ENCODE assay signal across 19 cellular contexts in the genomic region with DNA sequence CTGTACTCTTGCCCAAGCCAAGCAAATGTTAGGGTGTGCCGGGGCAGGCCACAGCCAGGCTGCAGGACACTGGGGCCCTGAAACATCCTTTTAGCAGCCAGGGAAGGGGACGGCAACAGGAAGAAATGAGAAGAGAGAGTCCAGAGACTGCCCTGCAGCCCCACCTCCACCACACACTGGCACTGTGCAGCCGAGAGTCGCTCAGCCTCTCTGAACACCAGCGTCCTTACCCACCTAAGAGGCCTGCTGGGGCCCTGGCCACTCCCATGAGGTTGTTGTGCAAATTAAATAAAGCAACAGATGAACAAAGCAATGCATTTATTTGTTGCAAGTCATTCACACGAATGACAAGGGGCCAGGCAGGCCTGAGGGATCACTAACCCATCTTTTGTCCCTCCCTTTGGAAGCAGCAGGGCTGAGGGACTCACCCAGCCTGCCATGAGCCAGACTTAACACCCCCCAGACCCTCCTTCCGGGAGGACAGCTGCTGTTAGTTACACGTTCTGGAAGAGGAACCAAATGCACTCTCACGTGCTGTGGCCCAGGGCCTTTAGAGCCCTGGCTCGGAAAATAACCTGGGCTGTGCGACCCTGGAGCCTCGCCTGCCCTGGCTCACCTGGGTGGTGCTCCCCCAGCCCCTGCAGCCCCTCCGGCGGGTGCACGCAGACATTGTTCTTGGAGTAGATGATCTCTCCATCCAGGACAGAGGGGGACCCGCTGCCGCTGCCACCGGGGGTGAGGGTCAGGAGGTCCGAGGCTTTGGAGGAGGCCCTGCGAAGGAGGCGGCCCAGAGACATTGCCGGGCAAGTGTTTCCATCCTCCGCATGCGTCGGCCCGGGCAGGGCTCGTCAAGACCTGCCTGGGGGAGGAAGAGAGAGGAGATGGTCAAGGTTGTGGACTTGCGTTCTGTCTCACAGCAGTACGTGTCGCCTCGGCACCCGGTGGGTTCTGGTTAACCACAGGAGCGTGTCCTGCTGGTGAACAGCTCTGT. TPM values are rescaled to one million over a fixed set of nuclear protein-coding genes. Genes with fewer than 3 reads are reported as not detected.
"Had no signal": no experiment of that assay in that cellular context is flagged by ENCODE, and none has a peak within 500 bp of the region (broad histone marks: within the 10 kb centered on the region; RNA-seq: fewer than 3 reads in every experiment).

No MANE protein-coding gene starts in this region.

- DNase-seq: activated naive CD4-positive, alpha-beta T cell treated with Interleukin-2 at 50 U/mL for 16 hours; activated naive CD8-positive, alpha-beta T cell treated with anti-CD3 and anti-CD28 coated beads, Interleukin-2, amount 10 ng/mL, durations not matched to agents 7 days and 5 days; activated T-cell treated with anti-CD3 and anti-CD28 coated beads, Interleukin-2, amount 50 U/mL, for 1 hour; amniotic stem cell; esophagus squamous epithelium; gastrocnemius medialis; nephron progenitor cell; stimulated activated CD4-positive, alpha-beta T cell treated with anti-CD3 and anti-CD28 coated beads, Interleukin-12 subunit alpha, Interleukin-12 subunit beta, amount 100 ng/mL, for 4 hours; stimulated activated CD4-positive, alpha-beta T cell treated with anti-CD3 and anti-CD28 coated beads, Interleukin-4, amount 100 ng/mL, for 4 hours; stimulated activated naive CD8-positive, alpha-beta T cell treated with anti-CD3 and anti-CD28 coated beads, Interleukin-15, Interleukin-2, amounts not matched to agents 100 U/mL and 50 U/mL, for 24 hours; T-helper 9 cell; upper lobe of right lung had no signal

- H3K27ac Mint-ChIP-seq: activated naive CD8-positive, alpha-beta T cell treated with anti-CD3 and anti-CD28 coated beads, Interleukin-2, amount 10 ng/mL, durations not matched to agents 7 days and 5 days; nephron progenitor cell; WTC11 had no signal

- ATAC-seq: gastrocnemius medialis; heart left ventricle; left cardiac atrium; stimulated activated naive CD8-positive, alpha-beta T cell treated with anti-CD3 and anti-CD28 coated beads, Interleukin-15, Interleukin-2, amounts not matched to agents 100 U/mL and 50 U/mL, for 24 hours; upper lobe of right lung; WTC11 had no signal

- H3K9me3 ChIP-seq: breast epithelium, esophagus squamous epithelium, gastrocnemius medialis, upper lobe of right lung had no signal

- H3K4me1 Mint-ChIP-seq: activated naive CD8-positive, alpha-beta T cell treated with anti-CD3 and anti-CD28 coated beads, Interleukin-2, amount 10 ng/mL, durations not matched to agents 7 days and 5 days; WTC11 had no signal

- H3K9me3 Mint-ChIP-seq: activated naive CD8-positive, alpha-beta T cell treated with anti-CD3 and anti-CD28 coated beads, Interleukin-2, amount 10 ng/mL, durations not matched to agents 7 days and 5 days had no signal

- H3K36me3 ChIP-seq: breast epithelium, gastrocnemius medialis had no signal

- H3K27me3 ChIP-seq: breast epithelium, esophagus squamous epithelium, gastrocnemius medialis, heart left ventricle, upper lobe of right lung had no signal

- FAIRE-seq: islet of Langerhans had no signal

- H3K4me3 ChIP-seq: breast epithelium, coronary artery, esophagus squamous epithelium, gastrocnemius medialis, heart left ventricle, upper lobe of right lung had no signal

- H3K27ac ChIP-seq: breast epithelium, coronary artery, esophagus squamous epithelium, gastrocnemius medialis, heart left ventricle, upper lobe of right lung had no signal

- H3K4me3 Mint-ChIP-seq: activated naive CD8-positive, alpha-beta T cell treated with anti-CD3 and anti-CD28 coated beads, Interleukin-2, amount 10 ng/mL, durations not matched to agents 7 days and 5 days; nephron progenitor cell; WTC11 had no signal

- H3K27me3 Mint-ChIP-seq: activated naive CD8-positive, alpha-beta T cell treated with anti-CD3 and anti-CD28 coated beads, Interleukin-2, amount 10 ng/mL, durations not matched to agents 7 days and 5 days had no signal

- H3K36me3 Mint-ChIP-seq: activated naive CD8-positive, alpha-beta T cell treated with anti-CD3 and anti-CD28 coated beads, Interleukin-2, amount 10 ng/mL, durations not matched to agents 7 days and 5 days had no signal

RNA-seq across cellular contexts. Expression of a gene that starts 23.4 kb away (rescaled TPM):
- total RNA-seq: T-helper 1 cell treated with Interleukin-12 subunit alpha and Interleukin-12 subunit beta and Interleukin-4 antibody, amounts not matched to agents 30 ng/mL and 1 ng/mL, for 36 hours had no signal
